1 cellular context compared by ENCODE assay signal in genomic region chr7:139451638-139452037, GRCh38.
TF ChIP-seq lines count a peak whose summit lies in the region.

No MANE protein-coding gene starts in this region.

TF ChIP-seq in A549, 52 proteins besides CTCF, POLR2A, EP300 and RAD21 (continued from another document):
- TF ChIP-seq REST (IDR thresholded peaks at IDR 0.05), result no peak
- TF ChIP-seq HES2 (IDR thresholded peaks at IDR 0.05), result no peak
- no peak for TF ChIP-seq HDAC2 (IDR thresholded peaks at IDR 0.05)
- no peak for TF ChIP-seq PBX3 (IDR thresholded peaks at IDR 0.05)
- TF ChIP-seq ATOH8 (CRISPR knock-in tag; IDR thresholded peaks at IDR 0.05; ENCODE audit: low read depth), result no peak
- no peak for TF ChIP-seq FOSL2 (IDR thresholded peaks at IDR 0.05)
- no peak for TF ChIP-seq FOSL2 (CRISPR knock-in tag; IDR thresholded peaks at IDR 0.05)
- no peak for TF ChIP-seq JUNB (IDR thresholded peaks at IDR 0.05)
